Comparison of ENCODE assay signal across 1 cellular context in genomic region chr2:27762951-27763906, GRCh38.
TF ChIP-seq lines count a peak whose summit lies in the region.

No MANE protein-coding gene starts in this region.

TF ChIP-seq in HepG2, 621 proteins besides CTCF, POLR2A, EP300 and RAD21 (continued from another document and continues in another):
- TF ChIP-seq PRDM4 (CRISPR knock-in tag; IDR thresholded peaks at IDR 0.05; ENCODE audit: borderline replicate concordance) (no peak), IRF2 (CRISPR knock-in tag; IDR thresholded peaks at IDR 0.05) (peak; percentile 81), ZIK1 (CRISPR knock-in tag; IDR thresholded peaks at IDR 0.05; ENCODE audit: borderline replicate concordance, low read depth) (0 out of 2 replicates have a peak, but pooled peaks have one; percentile 13), PBX3 (CRISPR knock-in tag; IDR thresholded peaks at IDR 0.05; ENCODE audit: borderline replicate concordance) (no peak), ZNF816 (CRISPR knock-in tag; IDR thresholded peaks at IDR 0.05; ENCODE audit: borderline replicate concordance) (no peak), ZFAT (CRISPR knock-in tag; conservative IDR thresholded peaks at IDR 0.05) (no peak), RCOR2 (CRISPR knock-in tag; IDR thresholded peaks at IDR 0.05) (peak; percentile 96), MEF2D (CRISPR knock-in tag; IDR thresholded peaks at IDR 0.05) (peak; percentile 99), EHMT2 (IDR thresholded peaks at IDR 0.05; ENCODE audit: borderline replicate concordance, low read depth, low read length) (peak; percentile 18; the same call in 1 of the 2 replicates), SATB2 (CRISPR knock-in tag; IDR thresholded peaks at IDR 0.05) (peak; percentile 95), ZNF354B (CRISPR knock-in tag; IDR thresholded peaks at IDR 0.05) (no peak), BCL6 (CRISPR knock-in tag; IDR thresholded peaks at IDR 0.05) (peak; percentile 99), BCL3 (CRISPR knock-in tag; IDR thresholded peaks at IDR 0.05) (0 out of 2 replicates have a peak, but pooled peaks have one; percentile 25), KDM2A (CRISPR knock-in tag; IDR thresholded peaks at IDR 0.05; ENCODE audit: borderline replicate concordance, low read depth) (0 out of 2 replicates have a peak, but pooled peaks have one; percentile 26), ZNF136 (CRISPR knock-in tag; IDR thresholded peaks at IDR 0.05; ENCODE audit: low read depth) (no peak), ZNF652 (CRISPR knock-in tag; IDR thresholded peaks at IDR 0.05; ENCODE audit: borderline replicate concordance, low read depth) (peak; percentile 41; the same call in 1 of the 2 replicates), MLX (CRISPR knock-in tag; IDR thresholded peaks at IDR 0.05) (peak; percentile 58; the same call in 1 of the 2 replicates), RARA (CRISPR knock-in tag; IDR thresholded peaks at IDR 0.05) (peak; percentile 96), FOXP1 (IDR thresholded peaks at IDR 0.05) (no peak), FOXP1 (CRISPR knock-in tag; IDR thresholded peaks at IDR 0.05) (peak; percentile 89), TFE3 (CRISPR knock-in tag; IDR thresholded peaks at IDR 0.05) (0 out of 2 replicates have a peak, but pooled peaks have one; percentile 54), DRAP1 (CRISPR knock-in tag; IDR thresholded peaks at IDR 0.05) (peak; percentile 49; the same call in 1 of the 2 replicates), HNF1B (CRISPR knock-in tag; IDR thresholded peaks at IDR 0.05) (peak; percentile 75; the same call in 1 of the 2 replicates), HOXA5 (CRISPR knock-in tag; IDR thresholded peaks at IDR 0.05) (0 out of 2 replicates have a peak, but pooled peaks have one; percentile 42), ZKSCAN5 (CRISPR knock-in tag; IDR thresholded peaks at IDR 0.05) (no peak), RXRB (CRISPR knock-in tag; IDR thresholded peaks at IDR 0.05; ENCODE audit: borderline replicate concordance) (peak; percentile 94), LCORL (IDR thresholded peaks at IDR 0.05) (no peak), LCORL (CRISPR knock-in tag; IDR thresholded peaks at IDR 0.05) (peak; percentile 85), ZNF333 (CRISPR knock-in tag; IDR thresholded peaks at IDR 0.05; ENCODE audit: borderline replicate concordance) (no peak), ZNF687 (CRISPR knock-in tag; IDR thresholded peaks at IDR 0.05) (no peak), ZBTB3 (CRISPR knock-in tag; IDR thresholded peaks at IDR 0.05; ENCODE audit: borderline replicate concordance, low read depth) (no peak), ELF3 (CRISPR knock-in tag; IDR thresholded peaks at IDR 0.05) (peak; percentile 76), RERE (CRISPR knock-in tag; IDR thresholded peaks at IDR 0.05; ENCODE audit: low read depth) (peak; percentile 63; the same call in 1 of the 2 replicates), ZBTB39 (CRISPR knock-in tag; IDR thresholded peaks at IDR 0.05) (peak; percentile 99), KDM3A (CRISPR knock-in tag; IDR thresholded peaks at IDR 0.05; ENCODE audit: low read depth) (peak; percentile 51; the same call in 1 of the 2 replicates), RELA (CRISPR knock-in tag; IDR thresholded peaks at IDR 0.05) (no peak), ARNT2 (CRISPR knock-in tag; IDR thresholded peaks at IDR 0.05; ENCODE audit: low read depth) (no peak), MED1 (CRISPR knock-in tag; IDR thresholded peaks at IDR 0.05) (peak; percentile 93), SIX4 (CRISPR knock-in tag; IDR thresholded peaks at IDR 0.05) (peak; percentile 52; the same call in 1 of the 2 replicates)
